In the genomic region with DNA sequence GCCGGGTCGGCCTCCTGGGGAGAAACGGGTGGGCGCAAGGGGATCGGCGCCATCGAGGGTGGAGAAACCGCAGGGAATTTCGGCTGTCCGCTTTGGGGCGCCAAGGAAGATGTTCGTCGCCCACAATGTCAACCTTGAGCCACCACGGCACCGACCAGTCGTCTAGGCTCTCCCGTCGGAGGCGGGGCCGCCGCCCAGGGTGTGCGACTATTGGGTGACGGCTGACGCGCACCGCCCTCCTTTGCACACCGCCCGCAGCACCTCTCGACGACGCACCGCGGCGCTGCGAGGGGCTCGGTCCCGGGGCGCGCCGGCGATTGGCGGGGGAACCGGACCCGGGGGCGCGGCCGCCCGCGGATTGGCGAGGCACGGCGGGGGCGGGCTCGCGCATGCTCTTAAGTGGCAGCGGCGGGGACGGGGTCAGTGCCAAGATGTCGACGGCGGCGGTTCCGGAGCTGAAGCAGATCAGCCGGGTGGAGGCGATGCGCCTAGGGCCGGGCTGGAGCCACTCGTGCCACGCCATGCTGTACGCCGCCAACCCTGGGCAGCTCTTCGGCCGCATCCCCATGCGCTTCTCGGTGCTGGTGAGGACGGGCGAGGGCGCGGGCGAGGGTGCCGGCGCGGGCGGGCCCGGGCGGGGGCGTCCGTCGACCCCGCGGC, we compare ENCODE assay signal across 8 cellular contexts. TPM values are rescaled to one million over a fixed set of nuclear protein-coding genes. Genes with fewer than 3 reads are reported as not detected.
DNase-seq lines count a peak whose midpoint lies in the region; ATAC-seq, FAIRE-seq and TF ChIP-seq lines count a peak whose summit lies in the region.

A gene (plus strand): TSS at position 267 of the 660 bp plus-strand sequence. CDS start 165 bp downstream, at position 432.

- no peaks in the 10 kb centered on the region for H3K9me3 Mint-ChIP-seq in T-helper 2 cell treated with Interferon-gamma antibody and Interleukin-4, amounts not matched to agents 5 μg/mL and 100 μg/mL, for 36 hours

- peak within 1 kb of the TSS; percentile 82 for H3K4me3 Mint-ChIP-seq in T-helper 2 cell treated with Interferon-gamma antibody and Interleukin-4, amounts not matched to agents 5 μg/mL and 100 μg/mL, for 36 hours

- H3K4me1 ChIP-seq in ascending aorta (peaks cover 15 to 32% of the 10 kb centered on the region in 2 donors), right cardiac atrium (ENCODE audit: control insufficient read depth, insufficient read depth, low read length) (peaks cover 7% of the 10 kb centered on the region)

- H3K36me3 ChIP-seq in ascending aorta = peaks cover 23 to 46% of the 10 kb centered on the region in 2 donors

- peaks cover 10% of the 10 kb centered on the region for H3K36me3 Mint-ChIP-seq in T-helper 2 cell treated with Interferon-gamma antibody and Interleukin-4, amounts not matched to agents 5 μg/mL and 100 μg/mL, for 36 hours (ENCODE audit: low read depth)

- ATAC-seq in HG02973 (IDR thresholded peaks at IDR 0.05; ENCODE audit: unreplicated experiment) = peak; percentile 90
- peak; percentile 89 to 90 for ATAC-seq in right cardiac atrium

- H3K9me3 ChIP-seq in ascending aorta (no peaks in the 10 kb centered on the region), right cardiac atrium (ENCODE audit: control insufficient read depth, low read length) (no peaks in the 10 kb centered on the region)

- H3K27me3 Mint-ChIP-seq in T-helper 2 cell treated with Interferon-gamma antibody and Interleukin-4, amounts not matched to agents 5 μg/mL and 100 μg/mL, for 36 hours (ENCODE audit: low read depth) = no peaks in the 10 kb centered on the region

- intact Hi-C loops in ascending aorta (cut with DNase I) = loop anchor here (1.0 to 5.0 kb wide), 3 partner anchors 41 to 76 kb away; a partner anchor contains a TSS
- intact Hi-C loops in right cardiac atrium (cut with DNase I) = loop anchor here in 1 of 4 donors (10.0 kb wide), 1 partner anchor 261 kb away; a partner anchor contains a TSS

- H3K27ac ChIP-seq in ascending aorta (peak within 1 kb of the TSS; percentile 78 to 83), right cardiac atrium (ENCODE audit: low read length) (peak within 1 kb of the TSS; percentile 36)

- TF ChIP-seq CTCF in ascending aorta (IDR thresholded peaks at IDR 0.05) = peak; percentile 19 to 23 (median 23)

- WGBS in right cardiac atrium = under 1% methylated on average over 91 of the region's 91 CpGs

- FAIRE-seq in GM18507 (lab: Jason Lieb, UNC) = peak; percentile 99
- peak; percentile 99 for FAIRE-seq in urothelium cell line (lab: Jason Lieb, UNC)

- no peaks in the 10 kb centered on the region for H3K4me1 Mint-ChIP-seq in T-helper 2 cell treated with Interferon-gamma antibody and Interleukin-4, amounts not matched to agents 5 μg/mL and 100 μg/mL, for 36 hours (ENCODE audit: low read depth)

- peak within 1 kb of the TSS; percentile 85 to 93 for H3K4me3 ChIP-seq in ascending aorta
- peak within 1 kb of the TSS; percentile 65 for H3K4me3 ChIP-seq in right cardiac atrium (ENCODE audit: low read length)

- H3K27ac Mint-ChIP-seq in T-helper 2 cell treated with Interferon-gamma antibody and Interleukin-4, amounts not matched to agents 5 μg/mL and 100 μg/mL, for 36 hours = peak within 1 kb of the TSS; percentile 83

- H3K27me3 ChIP-seq in ascending aorta (no peaks in the 10 kb centered on the region), right cardiac atrium (ENCODE audit: control insufficient read depth, insufficient read depth) (no peaks in the 10 kb centered on the region)

- DNase-seq in GM18507 (ENCODE audit: extremely low spot score, insufficient read length, low read depth) (peak; percentile 99), NCI-H2029 (lab: John Stamatoyannopoulos, UW) (peak; percentile 94), ascending aorta (ENCODE audit: low spot score in 2 of 2) (peak; percentile 86 to 98), right cardiac atrium (peak; percentile 97 to 99 (median 99)), pulmonary artery endothelial cell (ENCODE audit: low read depth, low spot score) (peak; percentile 76), urothelium cell line (ENCODE audit: low spot score) (peak; percentile 99)
- peak; percentile 99 for DNase-seq in T-helper 2 cell treated with Interferon-gamma antibody and Interleukin-4, amounts not matched to agents 5 μg/mL and 100 μg/mL, for 36 hours (ENCODE audit: low spot score)

RNA-seq across cellular contexts. Expression of the gene that starts here (rescaled TPM):
- total RNA-seq in ascending aorta = 77.3 TPM
- total RNA-seq in right cardiac atrium = 10 to 100 TPM; 30.5 to 55.2 (median 42.5) TPM
- 62.3 TPM for polyA plus RNA-seq in right cardiac atrium
- total RNA-seq in pulmonary artery endothelial cell = 21.2 and 31.9 TPM in 2 replicates

Comparison
In these comparisons a context has a peak if more than half of its experiments do, and no peak if none do; other contexts are left out.
1. Peak in every context shown above with its lines: DNase-seq, ATAC-seq, H3K4me3 ChIP-seq and H3K27ac ChIP-seq.